1 cellular context compared by ENCODE assay signal in genomic region chr11:130451261-130452019, GRCh38.
A peak's percentile ranks its signal among the peaks of the same experiment; 100 is the strongest.
TF ChIP-seq lines count a peak whose summit lies in the region.

No MANE protein-coding gene starts in this region.

TF ChIP-seq in endothelial cell of umbilical vein, 7 proteins besides CTCF, POLR2A, EP300 and RAD21:
- TF ChIP-seq FOS (IDR thresholded peaks at IDR 0.05; ENCODE audit: borderline replicate concordance, insufficient read depth, low read length) (peak; percentile 8), EZH2 (IDR thresholded peaks at IDR 0.05; ENCODE audit: borderline replicate concordance, low read depth, low read length, severe bottlenecking) (no peak), MYC (IDR thresholded peaks at IDR 0.05; ENCODE audit: low read depth, low read length) (no peak), GATA2 (IDR thresholded peaks at IDR 0.05; ENCODE audit: insufficient read depth, insufficient read length, low read depth, low read length) (no peak), JUN (IDR thresholded peaks at IDR 0.05; ENCODE audit: borderline replicate concordance, insufficient read depth, insufficient read length, low read depth) (no peak), POLR2AphosphoS5 (IDR thresholded peaks at IDR 0.05; ENCODE audit: insufficient read depth, low read depth, low read length) (no peak), MAX (IDR thresholded peaks at IDR 0.05; ENCODE audit: insufficient read depth, insufficient read length) (no peak)
